In the genomic region with DNA sequence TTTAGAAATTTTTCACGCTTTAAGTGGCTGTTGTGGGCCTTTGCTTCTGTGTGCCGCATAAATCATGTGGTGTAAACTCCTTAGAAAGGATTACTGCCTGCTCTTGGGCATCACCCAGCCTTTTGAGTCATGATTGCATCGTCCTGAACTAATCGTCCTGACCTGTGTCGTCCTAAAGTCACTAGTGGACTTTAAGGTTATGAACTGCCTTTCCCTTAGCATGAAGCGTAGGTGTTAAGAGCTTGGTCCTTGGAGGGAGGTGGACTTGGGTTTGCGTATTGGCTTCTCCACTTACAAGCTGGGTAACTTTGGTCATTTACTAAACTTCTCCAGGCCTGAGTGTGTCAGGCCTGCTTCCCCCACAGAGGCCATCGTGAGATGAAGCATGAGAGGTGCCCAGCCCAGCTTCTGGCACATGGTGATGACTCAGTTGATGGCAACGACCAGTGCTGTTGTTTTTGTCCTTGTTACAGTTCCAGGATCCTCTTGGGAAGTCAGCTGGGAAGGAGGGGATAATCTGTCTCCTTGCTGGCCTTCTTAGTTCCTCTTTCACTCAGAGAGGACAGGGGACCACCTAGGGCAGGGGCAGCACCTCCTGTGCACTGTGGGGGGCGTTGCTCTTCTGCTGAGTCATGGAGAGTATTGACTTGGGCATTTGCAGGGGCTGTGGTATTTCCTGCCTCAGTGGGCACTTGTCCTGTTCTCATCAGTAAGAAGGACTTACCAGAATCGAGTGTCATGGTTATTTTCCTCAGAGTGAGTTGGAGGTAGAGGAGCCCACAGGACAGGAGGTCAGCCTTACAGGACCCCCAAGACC, we compare ENCODE assay signal across 8 cellular contexts. TPM values are rescaled to one million over a fixed set of nuclear protein-coding genes. Genes with fewer than 3 reads are reported as not detected.
DNase-seq lines count a peak whose midpoint lies in the region; ATAC-seq and TF ChIP-seq lines count a peak whose summit lies in the region.

No MANE protein-coding gene starts in this region.

- H3K79me2 ChIP-seq in fibroblast of lung (ENCODE audit: control insufficient read depth, insufficient read depth, low read length), result no peaks in the 10 kb centered on the region

- H3K27ac ChIP-seq in RWPE1, result peak overlapping the region; percentile 57
- H3K27ac ChIP-seq in fibroblast of lung (ENCODE audit: insufficient read depth, low read length), result peak overlapping the region; percentile 5
- peak overlapping the region; percentile 20 to 90 (median 89) for H3K27ac ChIP-seq in sigmoid colon

- no peaks in the 10 kb centered on the region for H4K20me1 ChIP-seq in fibroblast of lung (ENCODE audit: control insufficient read depth, extremely low read depth, insufficient read depth, low read length)

- H3K9me3 ChIP-seq in fibroblast of lung (ENCODE audit: control insufficient read depth, insufficient read depth, low read depth, low read length), result no peaks in the 10 kb centered on the region
- no peaks in the 10 kb centered on the region for H3K9me3 ChIP-seq in sigmoid colon

- TF ChIP-seq POLR2A in sigmoid colon (IDR thresholded peaks at IDR 0.05), result no peak

- no peak overlapping the region for H3K27ac Mint-ChIP-seq in T-helper 2 cell treated with Interferon-gamma antibody and Interleukin-4, amounts not matched to agents 5 μg/mL and 100 μg/mL, for 36 hours

- no peaks in the 10 kb centered on the region for H3K27me3 Mint-ChIP-seq in T-helper 2 cell treated with Interferon-gamma antibody and Interleukin-4, amounts not matched to agents 5 μg/mL and 100 μg/mL, for 36 hours (ENCODE audit: low read depth)

- no peaks in the 10 kb centered on the region for H3K4me1 Mint-ChIP-seq in T-helper 2 cell treated with Interferon-gamma antibody and Interleukin-4, amounts not matched to agents 5 μg/mL and 100 μg/mL, for 36 hours (ENCODE audit: low read depth)

- H3K36me3 ChIP-seq in fibroblast of lung (ENCODE audit: control insufficient read depth, insufficient read depth, low read length) (peaks cover 4% of the 10 kb centered on the region), sigmoid colon (peaks cover 0 to 9% (median 0%) of the 10 kb centered on the region in 4 donors)

- H3K27me3 ChIP-seq in fibroblast of lung (ENCODE audit: control insufficient read depth, insufficient read depth, low read length), result no peaks in the 10 kb centered on the region
- no peaks in the 10 kb centered on the region for H3K27me3 ChIP-seq in sigmoid colon

- H3K4me1 ChIP-seq in fibroblast of lung (ENCODE audit: control insufficient read depth, extremely low read depth, insufficient read depth, low read length), result peaks cover 14% of the 10 kb centered on the region
- H3K4me1 ChIP-seq in sigmoid colon, result peaks cover 0 to 74% (median 50%) of the 10 kb centered on the region in 4 donors

- H3K4me3 ChIP-seq in fibroblast of lung (replicated peaks in 1 of 4; ENCODE audit: control extremely low read depth in 1 of 4, insufficient read depth in 1 of 4, low read depth in 3 of 4, low read length in 4 of 4) (no peak overlapping the region), sigmoid colon (no peak overlapping the region)

- WGBS in sigmoid colon, 2 donors, result 74 to 76% methylated on average over 11 of the region's 11 CpGs

- intact Hi-C loops in sigmoid colon (cut with DNase I), result loop anchor here (2.0 to 10.0 kb wide), 2 partner anchors 21 to 327 kb away; a partner anchor contains a TSS

- TF ChIP-seq CTCF in RWPE1 (conservative IDR thresholded peaks at IDR 0.05; ENCODE audit: low read depth) (no peak), fibroblast of lung (conservative IDR thresholded peaks at IDR 0.05 in 1 of 2, IDR thresholded peaks at IDR 0.05 in 1 of 2; ENCODE audit: low read depth in 1 of 2, low read length in 2 of 2) (no peak), sigmoid colon (IDR thresholded peaks at IDR 0.05) (no peak)

- no peak overlapping the region for H2AFZ ChIP-seq in fibroblast of lung (ENCODE audit: low read length)

- ATAC-seq in HG02571 (IDR thresholded peaks at IDR 0.05; ENCODE audit: unreplicated experiment), result no peak

- peak in 3 of 4 donors; percentile 33 to 59 (median 54) for TF ChIP-seq EP300 in sigmoid colon (IDR thresholded peaks at IDR 0.05)

- CTCF ChIA-PET in RWPE1 (lab: Yijun Ruan, JAX), result interaction anchor here (1.3 kb wide), 1 partner anchor 125 kb away, joined by 4 read pairs; no protein-coding TSS in a partner anchor

- DNase-seq in GM03348 (ENCODE audit: low spot score) (peak; percentile 73), RWPE1 (ENCODE audit: low spot score) (no peak), fibroblast of lung (ENCODE audit: low read depth in 2 of 2) (peak; percentile 61 to 72), sigmoid colon (peak; percentile 87), amniotic stem cell (lab: John Stamatoyannopoulos, UW) (no peak), AML-193 (lab: John Stamatoyannopoulos, UW) (no peak)
- DNase-seq in T-helper 2 cell treated with Interferon-gamma antibody and Interleukin-4, amounts not matched to agents 5 μg/mL and 100 μg/mL, for 36 hours (ENCODE audit: low spot score), result no peak

- H3K4me2 ChIP-seq in fibroblast of lung (ENCODE audit: extremely low read depth, insufficient read depth, low read length), result no peak overlapping the region

- POLR2A ChIA-PET in RWPE1 (lab: Yijun Ruan, JAX; ENCODE audit: low non-redundant PET), result no interaction called here

- no peak overlapping the region for H3K4me3 Mint-ChIP-seq in T-helper 2 cell treated with Interferon-gamma antibody and Interleukin-4, amounts not matched to agents 5 μg/mL and 100 μg/mL, for 36 hours

- no peaks in the 10 kb centered on the region for H3K9me3 Mint-ChIP-seq in T-helper 2 cell treated with Interferon-gamma antibody and Interleukin-4, amounts not matched to agents 5 μg/mL and 100 μg/mL, for 36 hours

- peaks cover 10% of the 10 kb centered on the region for H3K36me3 Mint-ChIP-seq in T-helper 2 cell treated with Interferon-gamma antibody and Interleukin-4, amounts not matched to agents 5 μg/mL and 100 μg/mL, for 36 hours (ENCODE audit: low read depth)

- H3K9ac ChIP-seq in fibroblast of lung (ENCODE audit: insufficient read depth, low read length), result no peak overlapping the region

RNA-seq across cellular contexts. Expression of a gene that starts 54.2 kb away (rescaled TPM):
- total RNA-seq in fibroblast of lung (37.5 and 52.0 TPM in 2 replicates), sigmoid colon (100 to 1,000 TPM in 1 of 4 donors, 10 to 100 TPM in 3; 78.5 to 133 (median 96.9) TPM)
- polyA plus RNA-seq in fibroblast of lung (44.9 and 89.4 TPM in 2 replicates), sigmoid colon (1 to 10 TPM in 2 of 3 donors, under 1 TPM in 1; 0.69 to 8.9 (median 4.2) TPM)
- 37.5 and 69.5 TPM in 2 replicates for polyA plus RNA-seq in fibroblast of lung (2012)
- polyA minus RNA-seq in fibroblast of lung (ENCODE audit: low replicate concordance), result 57.6 and 107 TPM in 2 replicates

Comparison
In these comparisons a context has a peak if more than half of its experiments do, and no peak if none do; other contexts are left out.
1. DNase-seq: peak in GM03348 (single experiment), fibroblast of lung (2 of 2) and sigmoid colon (single experiment); none in RWPE1 (single experiment), amniotic stem cell (single experiment), AML-193 (0 of 2) and T-helper 2 cell treated with Interferon-gamma antibody and Interleukin-4, amounts not matched to agents 5 μg/mL and 100 μg/mL, for 36 hours (single experiment).
2. H3K27ac ChIP-seq: peak in every context shown above with its lines; median percentile 89 in sigmoid colon; 57 in RWPE1; 5 in fibroblast of lung.